Comparison of ENCODE assay signal across 20 cellular contexts in the genomic region with DNA sequence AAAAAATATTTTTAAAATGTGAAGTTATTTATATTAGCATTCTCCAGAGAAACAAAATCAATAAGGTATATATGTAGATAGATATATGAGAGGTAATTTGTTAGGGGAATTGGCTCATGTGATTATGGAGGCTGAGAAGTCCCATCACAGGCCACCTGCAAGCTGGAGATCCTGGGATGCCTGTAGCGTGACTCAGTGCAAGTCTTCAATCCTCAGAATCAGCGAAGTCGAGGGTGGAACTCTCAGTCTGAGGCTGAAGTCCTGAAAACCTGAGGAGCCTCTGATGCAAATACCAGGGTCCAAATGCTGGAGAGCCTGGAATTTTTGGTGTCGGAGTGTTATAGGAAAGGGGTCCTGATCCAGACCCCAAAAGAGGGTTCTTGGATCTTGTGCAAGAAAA.
"Had no signal": no experiment of that assay in that cellular context is flagged by ENCODE, and none has a peak within 500 bp of the region (broad histone marks: within the 10 kb centered on the region; RNA-seq: fewer than 3 reads in every experiment).

No MANE protein-coding gene starts in this region.

- DNase-seq: IMR-90, Karpas-422, KG1, MM.1S, NCI-H1092 treated with DMSO at 0.1 percent for 48 hours, NCI-H1436, NCI-H187, NCI-H2029, NCI-H2081 treated with DMSO at 0.1 percent for 48 hours, NCI-H2171, NCI-H226, NCI-H446, NCI-H510A, NCI-H524 treated with DMSO at 0.1 percent for 48 hours, NCI-H69, NCI-H774, SHP77, SK-N-SH had no signal

- ATAC-seq: HepG2 had no signal

- H3K27ac ChIP-seq: RWPE1 had no signal

- H3K9me3 ChIP-seq: SK-N-SH had no signal
